Comparison of ENCODE assay signal across 20 cellular contexts in the genomic region with DNA sequence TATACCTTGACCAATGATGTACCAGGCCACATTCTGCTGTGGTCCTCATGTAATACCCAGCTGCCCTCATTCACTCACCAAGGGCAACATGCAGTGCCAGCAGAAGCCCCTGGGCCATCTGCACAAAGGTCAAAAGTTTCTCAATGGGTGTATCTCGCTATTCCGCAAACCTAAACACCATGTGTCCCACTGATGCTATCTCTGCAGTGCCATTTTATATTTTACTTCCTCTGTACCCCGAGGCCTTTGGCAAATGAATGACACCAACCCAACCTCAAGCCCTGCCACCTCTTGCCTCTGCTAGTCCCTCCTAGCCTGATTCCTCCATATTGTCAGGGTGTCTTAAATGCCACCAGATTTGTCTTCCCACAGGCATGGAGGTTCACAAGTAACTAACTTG. TPM values are rescaled to one million over a fixed set of nuclear protein-coding genes. Genes with fewer than 3 reads are reported as not detected.
A peak's percentile ranks its signal among the peaks of the same experiment; 100 is the strongest.
DNase-seq lines count a peak whose midpoint lies in the region; ATAC-seq, FAIRE-seq and TF ChIP-seq lines count a peak whose summit lies in the region.
"Had no signal": no experiment of that assay in that cellular context is flagged by ENCODE, and none has a peak within 500 bp of the region (broad histone marks: within the 10 kb centered on the region; RNA-seq: fewer than 3 reads in every experiment).

No MANE protein-coding gene starts in this region.

- ATAC-seq in gastrocnemius medialis (no peak), GM21723 (IDR thresholded peaks at IDR 0.05; ENCODE audit: unreplicated experiment) (no peak)
- ATAC-seq in activated CD4-positive, CD25-positive, alpha-beta regulatory T cell treated with anti-CD3 and anti-CD28 coated beads, Interleukin-2, amount 50 U/mL, for 24 hours = no peak
- ATAC-seq: SK-N-SH treated with all-trans-retinoic acid at 6 μM for 48 hours had no signal

- DNase-seq in activated naive CD4-positive, alpha-beta T cell treated with anti-CD3 and anti-CD28 coated beads for 36 hours = no peak
- DNase-seq in GM12891 (ENCODE audit: insufficient read length, low spot score) = no peak
- DNase-seq in choroid plexus epithelial cell (ENCODE audit: low read depth) = peak; percentile 18
- DNase-seq in gastrocnemius medialis = no peak
- DNase-seq in retina = no peak
- DNase-seq: HCEC 1CT; MM.1S; NCI-H1930; NCI-H524 treated with DMSO at 0.1 percent for 48 hours; small intestine; stimulated activated naive CD4-positive, alpha-beta T cell had no signal

- no peak overlapping the region for H3K4me3 ChIP-seq in choroid plexus epithelial cell (ENCODE audit: low read depth, low read length)
- no peak overlapping the region for H3K4me3 ChIP-seq in gastrocnemius medialis

- H3K27me3 Mint-ChIP-seq in activated naive CD4-positive, alpha-beta T cell treated with anti-CD3 and anti-CD28 coated beads, Interleukin-2, amount 50 U/mL, for 24 hours = no peaks in the 10 kb centered on the region
- no peaks in the 10 kb centered on the region for H3K27me3 Mint-ChIP-seq in activated naive CD4-positive, alpha-beta T cell treated with anti-CD3 and anti-CD28 coated beads for 36 hours (ENCODE audit: low read depth)

- intact Hi-C loops in activated naive CD4-positive, alpha-beta T cell treated with anti-CD3 and anti-CD28 coated beads for 36 hours (cut with micrococcal nuclease) = no loop called here
- intact Hi-C loops in gastrocnemius medialis (cut with DNase I; ENCODE audit: low total_unique reads) = no loop called here

- H3K27ac ChIP-seq in gastrocnemius medialis = peak overlapping the region; percentile 91 to 99 (median 96)
- H3K27ac ChIP-seq: VCaP had no signal

- H3K4me3 Mint-ChIP-seq in activated naive CD4-positive, alpha-beta T cell treated with anti-CD3 and anti-CD28 coated beads, Interleukin-2, amount 50 U/mL, for 24 hours = no peak overlapping the region
- H3K4me3 Mint-ChIP-seq in activated naive CD4-positive, alpha-beta T cell treated with anti-CD3 and anti-CD28 coated beads for 36 hours = no peak overlapping the region
- H3K4me3 Mint-ChIP-seq: mesothelial cell of epicardium had no signal

- H3K27ac Mint-ChIP-seq in activated naive CD4-positive, alpha-beta T cell treated with anti-CD3 and anti-CD28 coated beads, Interleukin-2, amount 50 U/mL, for 24 hours = peak overlapping the region; percentile 75
- H3K27ac Mint-ChIP-seq in activated naive CD4-positive, alpha-beta T cell treated with anti-CD3 and anti-CD28 coated beads for 36 hours = no peak overlapping the region
- H3K27ac Mint-ChIP-seq: mesothelial cell of epicardium had no signal

- peaks cover 10% of the 10 kb centered on the region for H3K4me1 Mint-ChIP-seq in activated naive CD4-positive, alpha-beta T cell treated with anti-CD3 and anti-CD28 coated beads, Interleukin-2, amount 50 U/mL, for 24 hours
- peaks cover 12% of the 10 kb centered on the region for H3K4me1 Mint-ChIP-seq in activated naive CD4-positive, alpha-beta T cell treated with anti-CD3 and anti-CD28 coated beads for 36 hours (ENCODE audit: low read depth)

- in situ Hi-C loops in gastrocnemius medialis (cut with MboI; ENCODE audit: low sequenced_read_pairs in 4 of 4) = loop anchor here in 1 of 4 donors (10.0 kb wide), 1 partner anchor 121 kb away; no protein-coding TSS in a partner anchor

- H3K9me3 Mint-ChIP-seq in activated naive CD4-positive, alpha-beta T cell treated with anti-CD3 and anti-CD28 coated beads, Interleukin-2, amount 50 U/mL, for 24 hours = no peaks in the 10 kb centered on the region
- no peaks in the 10 kb centered on the region for H3K9me3 Mint-ChIP-seq in activated naive CD4-positive, alpha-beta T cell treated with anti-CD3 and anti-CD28 coated beads for 36 hours
- H3K9me3 Mint-ChIP-seq: mesothelial cell of epicardium had no signal

- FAIRE-seq in GM12891 (lab: Jason Lieb, UNC) = no peak
- FAIRE-seq: D721Med, endothelial cell of umbilical vein, frontal cortex, small intestine had no signal

- H3K36me3 ChIP-seq in gastrocnemius medialis = no peaks in the 10 kb centered on the region

- H3K36me3 Mint-ChIP-seq in activated naive CD4-positive, alpha-beta T cell treated with anti-CD3 and anti-CD28 coated beads, Interleukin-2, amount 50 U/mL, for 24 hours = peaks cover 21% of the 10 kb centered on the region
- peaks cover 22% of the 10 kb centered on the region for H3K36me3 Mint-ChIP-seq in activated naive CD4-positive, alpha-beta T cell treated with anti-CD3 and anti-CD28 coated beads for 36 hours (ENCODE audit: low read depth)

- TF ChIP-seq CTCF in choroid plexus epithelial cell (conservative IDR thresholded peaks at IDR 0.05; ENCODE audit: low read depth, low read length) = no peak
- TF ChIP-seq CTCF in gastrocnemius medialis (IDR thresholded peaks at IDR 0.05 in 4 of 5, conservative IDR thresholded peaks at IDR 0.05 in 1 of 5) = no peak

- TF ChIP-seq POLR2A in GM12891 (IDR thresholded peaks at IDR 0.05; ENCODE audit: low read depth, low read length) (peak; percentile 14; the same call in 1 of the 2 replicates), gastrocnemius medialis (IDR thresholded peaks at IDR 0.05) (no peak)

- no peaks in the 10 kb centered on the region for H3K9me3 ChIP-seq in gastrocnemius medialis

- peaks cover 79 to 85% of the 10 kb centered on the region in 2 donors for H3K4me1 ChIP-seq in gastrocnemius medialis

- CTCF ChIA-PET in activated naive CD4-positive, alpha-beta T cell treated with anti-CD3 and anti-CD28 coated beads for 36 hours (lab: Charles Lee) = no interaction called here

- no peaks in the 10 kb centered on the region for H3K27me3 ChIP-seq in gastrocnemius medialis

TF ChIP-seq in GM12891, 5 proteins besides CTCF, POLR2A, EP300 and RAD21:
- TF ChIP-seq SPI1 (IDR thresholded peaks at IDR 0.05; ENCODE audit: low read depth, low read length) (no peak), PAX5 (IDR thresholded peaks at IDR 0.05; ENCODE audit: insufficient read depth, low read length, severe bottlenecking) (no peak), POLR2AphosphoS5 (IDR thresholded peaks at IDR 0.05; ENCODE audit: low read depth, low read length) (peak; percentile 19; the same call in 1 of the 2 replicates), POU2F2 (IDR thresholded peaks at IDR 0.05; ENCODE audit: low read depth, low read length) (no peak), TAF1 (IDR thresholded peaks at IDR 0.05; ENCODE audit: low read depth, low read length) (no peak)

RNA-seq across cellular contexts. Expression of a gene that starts 59.2 kb away (rescaled TPM):
- total RNA-seq in activated naive CD4-positive, alpha-beta T cell treated with anti-CD3 and anti-CD28 coated beads for 36 hours = 10 to 100 TPM; 47.2 to 48.8 TPM
- 22.5 TPM for polyA plus RNA-seq in GM12891 (2012; ENCODE audit: low read depth, missing spikeins)
- 10 to 100 TPM; 29.4 to 39.2 (median 30.9) TPM for total RNA-seq in gastrocnemius medialis

RNA-seq across cellular contexts. Expression of a gene that starts 59.3 kb away (rescaled TPM):
- total RNA-seq in activated naive CD4-positive, alpha-beta T cell treated with anti-CD3 and anti-CD28 coated beads for 36 hours = 1 to 10 TPM in 1 of 2 experiments, under 1 TPM in 1; 0.98 to 1.4 TPM
- 1.7 TPM for polyA plus RNA-seq in GM12891 (2012; ENCODE audit: low read depth, missing spikeins)
- total RNA-seq in gastrocnemius medialis = under 1 TPM; 0.07 to 0.65 (median 0.32) TPM
